ENCODE assay signal across 8 cellular contexts in genomic region chr5:174793684-174794328, GRCh38.
A peak's percentile ranks its signal among the peaks of the same experiment; 100 is the strongest.
DNase-seq lines count a peak whose midpoint lies in the region; ATAC-seq, FAIRE-seq and TF ChIP-seq lines count a peak whose summit lies in the region.

No MANE protein-coding gene starts in this region.

- no peak for TF ChIP-seq POLR2A in A549 (IDR thresholded peaks at IDR 0.05; ENCODE audit: low read length)

- ATAC-seq in A549 (peak; percentile 75 to 87; a peak in 4 of 6 replicates), HG03457 (IDR thresholded peaks at IDR 0.05; ENCODE audit: unreplicated experiment) (peak; percentile 76), RWPE2 (ENCODE audit: low read depth) (peak; percentile 92), Right ventricle myocardium superior (ENCODE audit: poor library complexity) (peak; percentile 79), HG03378 (IDR thresholded peaks at IDR 0.05; ENCODE audit: unreplicated experiment) (no peak)

- no peak overlapping the region for H3K4me3 ChIP-seq in A549
- no peak overlapping the region for H3K4me3 ChIP-seq in RWPE2 (ENCODE audit: severe bottlenecking)

- CTCF ChIA-PET in A549 (lab: Yijun Ruan, JAX) = interaction anchor here (0.7 to 5.2 kb wide), 8 partner anchors 8 to 375 kb away, joined by 3 to 20 read pairs (median 4); no protein-coding TSS in a partner anchor

- TF ChIP-seq RAD21 in A549 (conservative IDR thresholded peaks at IDR 0.05 in 1 of 2, IDR thresholded peaks at IDR 0.05 in 1 of 2) = peak; percentile 35 to 62; a peak in 3 of 5 replicates

- H3K4me1 ChIP-seq in A549 (no peaks in the 10 kb centered on the region), RWPE2 (ENCODE audit: insufficient read depth, poor library complexity, severe bottlenecking) (no peaks in the 10 kb centered on the region)

- H3K4me2 ChIP-seq in A549 = 0 out of 3 replicates have a peak overlapping the region, but pooled peaks have one; percentile 22

- H3K36me3 ChIP-seq in RWPE2 (ENCODE audit: low read depth) = no peaks in the 10 kb centered on the region

- 59% methylated on average over 31 of the region's 31 CpGs for WGBS in A549 (ENCODE audit: missing lambda C conversion rate)

- no peak for TF ChIP-seq EP300 in A549 (IDR thresholded peaks at IDR 0.05)

- TF ChIP-seq CTCF in A549 (IDR thresholded peaks at IDR 0.05) = peak; percentile 44
- TF ChIP-seq CTCF in GM12873 (IDR thresholded peaks at IDR 0.05; ENCODE audit: insufficient read depth, low read depth, low read length, missing control alignments) = peak; percentile 85
- TF ChIP-seq CTCF in RWPE2 (IDR thresholded peaks at IDR 0.05; ENCODE audit: poor library complexity, severe bottlenecking) = peak; percentile 99

- no peak overlapping the region for H3K27ac ChIP-seq in A549
- no peak overlapping the region for H3K27ac ChIP-seq in RWPE2 (ENCODE audit: poor library complexity, severe bottlenecking)

- POLR2A ChIA-PET in A549 (lab: Yijun Ruan, JAX) = no interaction called here

- intact Hi-C loops in Right ventricle myocardium superior (cut with DNase I) (loop anchor here (2.0 kb wide), 1 partner anchor 375 kb away; no protein-coding TSS in a partner anchor), posterior cingulate gyrus (cut with DNase I) (loop anchor here (1.0 kb wide), 1 partner anchor 375 kb away; no protein-coding TSS in a partner anchor)

- H3K9me3 ChIP-seq in A549 (no peaks in the 10 kb centered on the region), RWPE2 (ENCODE audit: severe bottlenecking) (no peaks in the 10 kb centered on the region)

- peak in 1 of 2 experiments; percentile 17 for DNase-seq in A549 (ENCODE audit: low read depth in 1 of 2, low spot score in 1 of 2)
- no peak for DNase-seq in RWPE2 (ENCODE audit: low spot score)
- DNase-seq in activated naive CD4-positive, alpha-beta T cell treated with anti-CD3 and anti-CD28 coated beads, Interleukin-2, amount 50 U/mL, for 16 hours = peak; percentile 33
- peak; percentile 73 for DNase-seq in Right ventricle myocardium superior
- DNase-seq in posterior cingulate gyrus = peak; percentile 41 to 96 (median 70)

- FAIRE-seq in A549 (lab: Jason Lieb, UNC) = no peak

- H3K27me3 ChIP-seq in RWPE2 (ENCODE audit: insufficient read depth, poor library complexity, severe bottlenecking) = no peaks in the 10 kb centered on the region

TF ChIP-seq in A549, 52 proteins besides CTCF, POLR2A, EP300 and RAD21:
- TF ChIP-seq HOXB5 (CRISPR knock-in tag; IDR thresholded peaks at IDR 0.05) (no peak), SMC3 (IDR thresholded peaks at IDR 0.05) (peak; percentile 52)

Comparison
In these comparisons a context has a peak if more than half of its experiments do, and no peak if none do; other contexts are left out.
1. CTCF ChIP-seq: peak in every context shown above with its lines; median percentile 99 in RWPE2; 85 in GM12873; 44 in A549.